Comparison of ENCODE assay signal across 8 cellular contexts in the genomic region with DNA sequence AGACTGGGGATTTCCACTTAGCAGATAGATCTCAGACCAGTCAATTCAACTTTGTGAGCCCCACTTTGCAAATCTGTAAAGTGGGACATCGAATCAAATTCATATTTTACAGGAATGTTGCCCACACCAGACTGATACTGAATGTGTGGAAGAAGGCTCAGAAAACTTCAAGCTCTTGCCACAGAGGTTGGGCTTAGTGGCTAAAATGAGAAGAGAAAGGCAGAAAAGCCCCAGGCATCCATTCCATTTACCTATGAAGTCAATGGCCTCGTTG. TPM values are rescaled to one million over a fixed set of nuclear protein-coding genes. Genes with fewer than 3 reads are reported as not detected.
DNase-seq lines count a peak whose midpoint lies in the region; ATAC-seq and TF ChIP-seq lines count a peak whose summit lies in the region.

No MANE protein-coding gene starts in this region.

- H3K4me3 ChIP-seq in brain microvascular endothelial cell (ENCODE audit: low read depth, low read length): peak overlapping the region; percentile 98
- peak overlapping the region; percentile 23 to 91 (median 82) for H3K4me3 ChIP-seq in thyroid gland (replicated peaks in 1 of 3)

- no peaks in the 10 kb centered on the region for H3K27me3 Mint-ChIP-seq in activated T-cell treated with anti-CD3 and anti-CD28 coated beads, Interleukin-2, amount 50 U/mL, for 24 hours
- no peaks in the 10 kb centered on the region for H3K27me3 Mint-ChIP-seq in memory B cell

- in situ Hi-C loops in brain microvascular endothelial cell (cut with HindIII; ENCODE audit: low pct_ligation_motif_present, low sequenced_read_pairs): no loop called here

- intact Hi-C loops in thyroid gland (cut with DNase I): no loop called here

- H3K4me1 Mint-ChIP-seq in activated T-cell treated with anti-CD3 and anti-CD28 coated beads, Interleukin-2, amount 50 U/mL, for 24 hours (ENCODE audit: low read depth): peaks cover 82% of the 10 kb centered on the region
- peaks cover 33% of the 10 kb centered on the region for H3K4me1 Mint-ChIP-seq in memory B cell

- no peaks in the 10 kb centered on the region for H3K9me3 ChIP-seq in thyroid gland

- DNase-seq in activated T-cell treated with anti-CD3 and anti-CD28 coated beads, Interleukin-2, amount 50 U/mL, for 24 hours: no peak
- DNase-seq in activated T-cell treated with anti-CD3 and anti-CD28 coated beads for 4 hours (no peak), brain microvascular endothelial cell (no peak), memory B cell (ENCODE audit: low spot score in 2 of 2) (peak in 1 of 2 donors; percentile 37), thyroid gland (no peak), GM10266 (ENCODE audit: extremely low spot score) (no peak)
- DNase-seq in activated effector memory CD4-positive, alpha-beta T cell treated with anti-CD3 and anti-CD28 coated beads, Interleukin-2, amount 50 U/mL, for 16 hours: no peak

- no peaks in the 10 kb centered on the region for H3K9me3 Mint-ChIP-seq in activated T-cell treated with anti-CD3 and anti-CD28 coated beads, Interleukin-2, amount 50 U/mL, for 24 hours
- no peaks in the 10 kb centered on the region for H3K9me3 Mint-ChIP-seq in memory B cell

- TF ChIP-seq CTCF in brain microvascular endothelial cell (IDR thresholded peaks at IDR 0.05; ENCODE audit: low read depth, low read length, missing control alignments) (no peak), thyroid gland (IDR thresholded peaks at IDR 0.05) (no peak), GM10266 (IDR thresholded peaks at IDR 0.05; ENCODE audit: control insufficient read depth, insufficient read depth, low read depth, missing control alignments) (no peak)

- H3K4me1 ChIP-seq in thyroid gland: peaks cover 40 to 42% of the 10 kb centered on the region in 2 donors

- peaks cover 34% of the 10 kb centered on the region for H3K36me3 Mint-ChIP-seq in activated T-cell treated with anti-CD3 and anti-CD28 coated beads, Interleukin-2, amount 50 U/mL, for 24 hours (ENCODE audit: low read depth)
- H3K36me3 Mint-ChIP-seq in memory B cell: peaks cover 16% of the 10 kb centered on the region

- H3K27ac ChIP-seq in brain microvascular endothelial cell (peak overlapping the region; percentile 98), thyroid gland (peak overlapping the region; percentile 99 to 100 (median 100))

- WGBS in thyroid gland, 2 donors: 36 to 52% methylated on average over 2 of the region's 2 CpGs

- peak overlapping the region; percentile 88 for H3K4me3 Mint-ChIP-seq in activated T-cell treated with anti-CD3 and anti-CD28 coated beads, Interleukin-2, amount 50 U/mL, for 24 hours
- peak overlapping the region; percentile 92 for H3K4me3 Mint-ChIP-seq in memory B cell

- TF ChIP-seq POLR2A in thyroid gland (IDR thresholded peaks at IDR 0.05): peak in 1 of 2 donors; percentile 70

- peak overlapping the region; percentile 77 for H3K27ac Mint-ChIP-seq in activated T-cell treated with anti-CD3 and anti-CD28 coated beads, Interleukin-2, amount 50 U/mL, for 24 hours
- peak overlapping the region; percentile 100 for H3K27ac Mint-ChIP-seq in memory B cell

- no peak for ATAC-seq in memory B cell (ENCODE audit: low read depth)
- ATAC-seq in HG03196 (IDR thresholded peaks at IDR 0.05; ENCODE audit: unreplicated experiment): no peak

- no peaks in the 10 kb centered on the region for H3K27me3 ChIP-seq in brain microvascular endothelial cell (replicated peaks)
- H3K27me3 ChIP-seq in thyroid gland: no peaks in the 10 kb centered on the region

- H3K36me3 ChIP-seq in brain microvascular endothelial cell (replicated peaks) (peaks cover 38% of the 10 kb centered on the region), thyroid gland (peaks cover 34 to 39% of the 10 kb centered on the region in 2 donors)

RNA-seq across cellular contexts. Expression of a gene that starts 1.7 kb away (rescaled TPM):
- total RNA-seq in thyroid gland: 1,000 to 10,000 TPM in 1 of 4 donors, 100 to 1,000 TPM in 3; 613 to 1,025 (median 690) TPM
